21 cellular contexts compared by ENCODE assay signal in the genomic region with DNA sequence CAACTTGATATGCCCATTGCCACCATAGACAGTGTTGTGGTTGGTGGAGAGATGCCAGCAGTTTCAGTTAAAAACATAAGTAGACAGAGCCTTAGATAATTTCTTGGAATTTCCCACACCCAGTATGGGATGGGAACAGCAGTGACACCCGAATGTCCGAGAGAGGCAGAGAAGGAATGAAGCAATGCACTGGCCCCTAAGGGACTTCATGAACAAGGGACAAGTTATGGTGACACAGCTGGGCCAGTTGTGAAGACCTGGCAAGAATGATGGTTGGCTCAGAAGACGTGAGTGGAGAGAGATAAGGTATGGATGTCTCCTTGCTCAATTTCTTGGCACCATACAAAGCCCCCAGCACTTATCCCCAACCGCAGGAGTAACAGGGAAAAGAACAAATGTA.
"Had no signal": no experiment of that assay in that cellular context is flagged by ENCODE, and none has a peak within 500 bp of the region (broad histone marks: within the 10 kb centered on the region; RNA-seq: fewer than 3 reads in every experiment).

No MANE protein-coding gene starts in this region.

- H3K4me1 ChIP-seq: pancreas, right lobe of liver, thyroid gland had no signal

- H3K9me3 ChIP-seq: lower lobe of right lung, neutrophil, pancreas, right lobe of liver, thyroid gland had no signal

- ATAC-seq: lower lobe of right lung; natural killer cell; right lobe of liver; stimulated activated naive CD8-positive, alpha-beta T cell treated with anti-CD3 and anti-CD28 coated beads, Interleukin-15, amount 100 ng/mL, for 72 hours had no signal

- H3K36me3 ChIP-seq: esophagus muscularis mucosa, lower lobe of right lung, neutrophil, pancreas, right lobe of liver, thyroid gland had no signal

- H3K27me3 ChIP-seq: esophagus muscularis mucosa, neutrophil, pancreas, right lobe of liver, thyroid gland had no signal

- H3K4me3 ChIP-seq: esophagus muscularis mucosa, lower lobe of right lung, pancreas, right lobe of liver, smooth muscle cell, thyroid gland had no signal

- DNase-seq: effector memory CD4-positive, alpha-beta T cell; immature natural killer cell; islet precursor cell; kidney glomerular epithelial cell; left ventricle myocardium superior; lower lobe of right lung; natural killer cell; pancreas; retina; right lobe of liver; stimulated activated CD4-positive, alpha-beta T cell treated with anti-CD3 and anti-CD28 coated beads, Interleukin-12 subunit alpha, Interleukin-12 subunit beta, amount 100 ng/mL, for 4 hours; stimulated activated CD4-positive, alpha-beta T cell treated with anti-CD3 and anti-CD28 coated beads, Interleukin-1b, Interleukin-23, amount 100 ng/mL, for 48 hours; stimulated activated CD4-positive, alpha-beta T cell treated with anti-CD3 and anti-CD28 coated beads, Interleukin-4, amount 100 ng/mL, for 1 hour; stimulated activated CD8-positive, alpha-beta memory T cell treated with anti-CD3 and anti-CD28 coated beads, Interleukin-4, amount 100 ng/mL, for 48 hours; stimulated activated naive CD4-positive, alpha-beta T cell; stimulated activated naive CD8-positive, alpha-beta T cell treated with anti-CD3 and anti-CD28 coated beads, Interleukin-15, amount 100 ng/mL, for 72 hours; thyroid gland; trophoblast cell had no signal

- H3K4me2 ChIP-seq: smooth muscle cell had no signal

- H3K27ac ChIP-seq: esophagus muscularis mucosa, neutrophil, pancreas, right lobe of liver, thyroid gland had no signal
